Comparison of ENCODE assay signal across 1 cellular context in the genomic region with DNA sequence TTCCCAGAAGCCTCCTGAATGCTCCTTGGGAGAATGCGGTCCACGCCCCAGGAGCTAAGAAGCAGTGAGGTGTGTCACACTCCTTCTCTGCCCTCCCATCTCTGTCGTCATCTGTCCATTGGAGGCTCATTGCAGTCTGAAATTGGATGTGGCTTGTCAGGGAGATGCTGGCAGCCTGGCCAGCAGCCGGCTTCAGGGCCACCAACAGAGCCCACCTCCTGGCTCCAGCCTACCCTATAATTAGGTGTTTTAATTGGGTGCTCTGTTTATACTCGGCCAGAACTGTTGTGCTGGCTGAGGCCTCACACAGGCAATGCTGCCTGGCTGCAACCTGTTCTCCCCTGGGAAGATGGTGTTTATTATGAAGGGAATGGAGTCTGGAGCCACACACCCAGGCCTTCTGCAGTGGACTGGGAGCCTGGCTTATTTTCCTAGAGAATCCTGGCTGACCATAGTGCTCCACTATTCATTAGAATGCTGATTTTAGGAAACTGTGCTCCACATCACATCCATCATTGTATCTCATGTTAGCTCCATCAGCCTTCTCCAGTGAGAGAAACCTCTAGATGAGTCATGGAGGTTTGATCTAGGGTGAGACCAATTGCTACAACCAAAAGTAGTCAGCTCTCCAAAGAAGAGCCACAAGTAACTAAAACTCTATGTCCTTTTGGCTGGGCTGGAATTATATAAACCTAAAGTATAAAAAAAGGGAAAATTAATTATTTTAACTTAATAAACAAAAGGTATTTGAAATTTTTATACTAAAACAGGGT.
TF ChIP-seq lines count a peak whose summit lies in the region.

No MANE protein-coding gene starts in this region.

TF ChIP-seq in HEK293, 187 proteins besides CTCF, POLR2A, EP300 and RAD21 (continued from another document):
- TF ChIP-seq, protein P1, sequence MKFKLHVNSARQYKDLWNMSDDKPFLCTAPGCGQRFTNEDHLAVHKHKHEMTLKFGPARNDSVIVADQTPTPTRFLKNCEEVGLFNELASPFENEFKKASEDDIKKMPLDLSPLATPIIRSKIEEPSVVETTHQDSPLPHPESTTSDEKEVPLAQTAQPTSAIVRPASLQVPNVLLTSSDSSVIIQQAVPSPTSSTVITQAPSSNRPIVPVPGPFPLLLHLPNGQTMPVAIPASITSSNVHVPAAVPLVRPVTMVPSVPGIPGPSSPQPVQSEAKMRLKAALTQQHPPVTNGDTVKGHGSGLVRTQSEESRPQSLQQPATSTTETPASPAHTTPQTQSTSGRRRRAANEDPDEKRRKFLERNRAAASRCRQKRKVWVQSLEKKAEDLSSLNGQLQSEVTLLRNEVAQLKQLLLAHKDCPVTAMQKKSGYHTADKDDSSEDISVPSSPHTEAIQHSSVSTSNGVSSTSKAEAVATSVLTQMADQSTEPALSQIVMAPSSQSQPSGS (tag by site-specific recombination; IDR thresholded peaks at IDR 0.05; ENCODE audit: low read depth) = no peak
- TF ChIP-seq ZNF133 (tag by site-specific recombination; IDR thresholded peaks at IDR 0.05) (no peak), ZNF366 (tag by site-specific recombination; conservative IDR thresholded peaks at IDR 0.05) (no peak), ZNF510 (tag by site-specific recombination; IDR thresholded peaks at IDR 0.05; ENCODE audit: insufficient replicate concordance) (no peak), OVOL3 (tag by site-specific recombination; IDR thresholded peaks at IDR 0.05) (no peak), GLIS1 (tag by site-specific recombination; IDR thresholded peaks at IDR 0.05) (peak; percentile 30; the same call in 1 of the 2 replicates), MEIS1 (CRISPR knock-in tag; IDR thresholded peaks at IDR 0.05; ENCODE audit: borderline replicate concordance) (no peak), ZNF146 (tag by site-specific recombination; IDR thresholded peaks at IDR 0.05) (no peak), OSR2 (tag by site-specific recombination; IDR thresholded peaks at IDR 0.05) (0 out of 2 replicates have a peak, but pooled peaks have one; percentile 32)
- TF ChIP-seq, protein P2, sequence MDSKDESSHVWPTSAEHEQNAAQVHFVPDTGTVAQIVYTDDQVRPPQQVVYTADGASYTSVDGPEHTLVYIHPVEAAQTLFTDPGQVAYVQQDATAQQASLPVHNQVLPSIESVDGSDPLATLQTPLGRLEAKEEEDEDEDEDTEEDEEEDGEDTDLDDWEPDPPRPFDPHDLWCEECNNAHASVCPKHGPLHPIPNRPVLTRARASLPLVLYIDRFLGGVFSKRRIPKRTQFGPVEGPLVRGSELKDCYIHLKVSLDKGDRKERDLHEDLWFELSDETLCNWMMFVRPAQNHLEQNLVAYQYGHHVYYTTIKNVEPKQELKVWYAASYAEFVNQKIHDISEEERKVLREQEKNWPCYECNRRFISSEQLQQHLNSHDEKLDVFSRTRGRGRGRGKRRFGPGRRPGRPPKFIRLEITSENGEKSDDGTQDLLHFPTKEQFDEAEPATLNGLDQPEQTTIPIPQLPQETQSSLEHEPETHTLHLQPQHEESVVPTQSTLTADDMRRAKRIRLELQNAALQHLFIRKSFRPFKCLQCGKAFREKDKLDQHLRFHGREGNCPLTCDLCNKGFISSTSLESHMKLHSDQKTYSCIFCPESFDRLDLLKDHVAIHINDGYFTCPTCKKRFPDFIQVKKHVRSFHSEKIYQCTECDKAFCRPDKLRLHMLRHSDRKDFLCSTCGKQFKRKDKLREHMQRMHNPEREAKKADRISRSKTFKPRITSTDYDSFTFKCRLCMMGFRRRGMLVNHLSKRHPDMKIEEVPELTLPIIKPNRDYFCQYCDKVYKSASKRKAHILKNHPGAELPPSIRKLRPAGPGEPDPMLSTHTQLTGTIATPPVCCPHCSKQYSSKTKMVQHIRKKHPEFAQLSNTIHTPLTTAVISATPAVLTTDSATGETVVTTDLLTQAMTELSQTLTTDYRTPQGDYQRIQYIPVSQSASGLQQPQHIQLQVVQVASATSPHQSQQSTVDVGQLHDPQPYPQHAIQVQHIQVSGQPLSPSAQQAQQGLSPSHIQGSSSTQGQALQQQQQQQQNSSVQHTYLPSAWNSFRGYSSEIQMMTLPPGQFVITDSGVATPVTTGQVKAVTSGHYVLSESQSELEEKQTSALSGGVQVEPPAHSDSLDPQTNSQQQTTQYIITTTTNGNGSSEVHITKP (tag by site-specific recombination; IDR thresholded peaks at IDR 0.05) = no peak
- TF ChIP-seq, protein P3, sequence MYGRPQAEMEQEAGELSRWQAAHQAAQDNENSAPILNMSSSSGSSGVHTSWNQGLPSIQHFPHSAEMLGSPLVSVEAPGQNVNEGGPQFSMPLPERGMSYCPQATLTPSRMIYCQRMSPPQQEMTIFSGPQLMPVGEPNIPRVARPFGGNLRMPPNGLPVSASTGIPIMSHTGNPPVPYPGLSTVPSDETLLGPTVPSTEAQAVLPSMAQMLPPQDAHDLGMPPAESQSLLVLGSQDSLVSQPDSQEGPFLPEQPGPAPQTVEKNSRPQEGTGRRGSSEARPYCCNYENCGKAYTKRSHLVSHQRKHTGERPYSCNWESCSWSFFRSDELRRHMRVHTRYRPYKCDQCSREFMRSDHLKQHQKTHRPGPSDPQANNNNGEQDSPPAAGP (tag by site-specific recombination; IDR thresholded peaks at IDR 0.05) = no peak
